Comparison of ENCODE assay signal across 8 cellular contexts in genomic region chr5:18745988-18746615, GRCh38.
A peak's percentile ranks its signal among the peaks of the same experiment; 100 is the strongest.
DNase-seq lines count a peak whose midpoint lies in the region; ATAC-seq and TF ChIP-seq lines count a peak whose summit lies in the region.

No MANE protein-coding gene starts in this region.

- peak; percentile 70 for DNase-seq in CMK (ENCODE audit: low read depth)
- peak; percentile 19 for DNase-seq in GM19240 (ENCODE audit: insufficient read length, low spot score)
- peak; percentile 21 for DNase-seq in NCI-H69 (lab: John Stamatoyannopoulos, UW)
- peak; percentile 80 for DNase-seq in activated CD8-positive, alpha-beta memory T cell treated with anti-CD3 and anti-CD28 coated beads for 24 hours
- DNase-seq in heart left ventricle, result peak in 1 of 5 donors; percentile 34
- peak; percentile 28 to 51 for DNase-seq in stimulated activated CD4-positive, alpha-beta T cell treated with anti-CD3 and anti-CD28 coated beads, Interleukin-2, amount 100 ng/mL, for 24 hours
- no peak for DNase-seq in HCEC 1CT

- peaks cover 0 to 14% (median 0%) of the 10 kb centered on the region in 12 donors for H3K4me1 ChIP-seq in heart left ventricle

- peak overlapping the region; percentile 28 to 90 (median 70) for H3K27ac ChIP-seq in heart left ventricle

- peaks cover 0 to 5% (median 0%) of the 10 kb centered on the region in 12 donors for H3K9me3 ChIP-seq in heart left ventricle

- H3K27me3 ChIP-seq in heart left ventricle, result no peaks in the 10 kb centered on the region

- no peak for TF ChIP-seq CTCF in heart left ventricle (IDR thresholded peaks at IDR 0.05)

- intact Hi-C loops in heart left ventricle (cut with DNase I), result no loop called here

- H3K4me3 ChIP-seq in heart left ventricle, result peak overlapping the region; percentile 4 to 81 (median 52)

- no peaks in the 10 kb centered on the region for H3K36me3 ChIP-seq in heart left ventricle

- WGBS in heart left ventricle, 4 donors, result 51 to 62% (median 60%) methylated on average over 9 of the region's 9 CpGs

- ATAC-seq in HG03342 (IDR thresholded peaks at IDR 0.05; ENCODE audit: unreplicated experiment), result peak; percentile 82
- peak in 2 of 4 donors; percentile 52 to 88 for ATAC-seq in heart left ventricle

- TF ChIP-seq POLR2A in heart left ventricle (IDR thresholded peaks at IDR 0.05), result no peak
